ENCODE assay signal across 27 cellular contexts in the genomic region with DNA sequence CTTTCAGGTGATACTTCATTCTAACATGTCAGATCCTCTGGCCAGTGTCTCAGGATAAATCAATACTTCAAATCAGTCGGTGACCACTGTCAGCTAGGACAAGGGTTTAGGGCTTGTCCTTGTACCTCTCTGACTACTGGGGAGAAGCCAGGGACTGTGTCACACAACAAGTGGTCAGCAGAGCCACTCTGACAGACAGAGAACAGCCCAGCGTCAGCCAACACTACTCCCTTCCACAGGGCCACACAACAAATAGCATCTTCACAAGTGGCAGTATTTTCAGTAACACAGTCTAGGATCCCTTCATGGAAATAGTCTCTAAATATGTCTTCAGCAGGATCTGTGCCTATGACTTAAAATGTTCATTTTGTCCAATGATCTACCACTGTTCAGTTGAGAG. TPM values are rescaled to one million over a fixed set of nuclear protein-coding genes. Genes with fewer than 3 reads are reported as not detected.
"Had no signal": no experiment of that assay in that cellular context is flagged by ENCODE, and none has a peak within 500 bp of the region (broad histone marks: within the 10 kb centered on the region; RNA-seq: fewer than 3 reads in every experiment).

No MANE protein-coding gene starts in this region.

- H2AFZ ChIP-seq: hepatocyte had no signal

- H3K27me3 Mint-ChIP-seq: dendritic cell treated with granulocyte-macrophage colony-stimulating factor and Interleukin-4, amounts not matched to agents 40 ng/mL and 50 ng/mL, for 4 days; effector memory CD8-positive, alpha-beta T cell; naive thymus-derived CD8-positive, alpha-beta T cell; stimulated activated memory B cell treated with anti-CD40 and anti-IgM and Interleukin-4, amounts not matched to agents 10 μg/mL and 1 μg/mL and 100 μg/mL, for 72 hours; stimulated activated naive CD8-positive, alpha-beta T cell treated with anti-CD3 and anti-CD28 coated beads, Interleukin-15, Interleukin-2, amounts not matched to agents 100 ng/mL and 50 ng/mL, for 24 hours had no signal

- H3K4me3 Mint-ChIP-seq: dendritic cell treated with granulocyte-macrophage colony-stimulating factor and Interleukin-4, amounts not matched to agents 40 ng/mL and 50 ng/mL, for 4 days; effector memory CD8-positive, alpha-beta T cell; naive thymus-derived CD8-positive, alpha-beta T cell; neural crest cell; stimulated activated memory B cell treated with anti-CD40 and anti-IgM and Interleukin-4, amounts not matched to agents 10 μg/mL and 1 μg/mL and 100 μg/mL, for 72 hours; stimulated activated naive CD8-positive, alpha-beta T cell treated with anti-CD3 and anti-CD28 coated beads, Interleukin-15, Interleukin-2, amounts not matched to agents 100 ng/mL and 50 ng/mL, for 24 hours had no signal

- ATAC-seq: effector memory CD8-positive, alpha-beta T cell; gastroesophageal sphincter; left colon; mucosa of descending colon; naive thymus-derived CD8-positive, alpha-beta T cell; pancreas; sciatic nerve; stimulated activated memory B cell treated with anti-CD40 and anti-IgM and Interleukin-4, amounts not matched to agents 10 μg/mL and 1 μg/mL and 100 μg/mL, for 72 hours had no signal

- DNase-seq: effector memory CD8-positive, alpha-beta T cell; esophagus squamous epithelium; foreskin fibroblast; glutamatergic neuron; kidney; left colon; mammary epithelial cell; mucosa of descending colon; naive thymus-derived CD8-positive, alpha-beta T cell; nucleus accumbens; pancreas; spleen; stimulated activated CD4-positive, alpha-beta T cell treated with anti-CD3 and anti-CD28 coated beads, Interleukin-15, amount 100 ng/mL, for 24 hours; stimulated activated CD4-positive, alpha-beta T cell treated with anti-CD3 and anti-CD28 coated beads, Interleukin-1b, Interleukin-23, amount 100 ng/mL, for 48 hours; stimulated activated CD4-positive, alpha-beta T cell treated with anti-CD3 and anti-CD28 coated beads, Interleukin-4, amount 100 ng/mL, for 24 hours; tibial artery; upper lobe of left lung; uterus had no signal

- H3K4me1 ChIP-seq: esophagus squamous epithelium, gastroesophageal sphincter, pancreas, prostate gland, spleen, tibial artery, upper lobe of left lung, uterus had no signal

- H3K36me3 ChIP-seq: pancreas, prostate gland, uterus had no signal

- H3K27ac ChIP-seq: esophagus squamous epithelium, gastroesophageal sphincter, hepatocyte, pancreas, prostate gland, spleen, tibial artery, upper lobe of left lung, uterus had no signal

- H3K27ac Mint-ChIP-seq: dendritic cell treated with granulocyte-macrophage colony-stimulating factor and Interleukin-4, amounts not matched to agents 40 ng/mL and 50 ng/mL, for 4 days; stimulated activated memory B cell treated with anti-CD40 and anti-IgM and Interleukin-4, amounts not matched to agents 10 μg/mL and 1 μg/mL and 100 μg/mL, for 72 hours; stimulated activated naive CD8-positive, alpha-beta T cell treated with anti-CD3 and anti-CD28 coated beads, Interleukin-15, Interleukin-2, amounts not matched to agents 100 ng/mL and 50 ng/mL, for 24 hours had no signal

- H3K4me3 ChIP-seq: esophagus squamous epithelium, gastroesophageal sphincter, hepatocyte, mucosa of descending colon, pancreas, prostate gland, spleen, tibial artery, upper lobe of left lung, uterus had no signal

- H3K4me2 ChIP-seq: hepatocyte had no signal

- H3K9me3 ChIP-seq: esophagus squamous epithelium, gastroesophageal sphincter, mucosa of descending colon, pancreas, prostate gland, tibial artery, upper lobe of left lung, uterus had no signal

- H3K79me2 ChIP-seq: hepatocyte had no signal

- H3K9me3 Mint-ChIP-seq: stimulated activated naive CD8-positive, alpha-beta T cell treated with anti-CD3 and anti-CD28 coated beads, Interleukin-15, Interleukin-2, amounts not matched to agents 100 ng/mL and 50 ng/mL, for 24 hours had no signal

- H3K27me3 ChIP-seq: esophagus squamous epithelium, gastroesophageal sphincter, hepatocyte, pancreas, spleen, tibial artery, upper lobe of left lung, uterus had no signal

RNA-seq across cellular contexts. Expression of a gene that starts 14.2 kb away (rescaled TPM):
- total RNA-seq: epithelial cell of proximal tubule had no signal
